In the genomic region with DNA sequence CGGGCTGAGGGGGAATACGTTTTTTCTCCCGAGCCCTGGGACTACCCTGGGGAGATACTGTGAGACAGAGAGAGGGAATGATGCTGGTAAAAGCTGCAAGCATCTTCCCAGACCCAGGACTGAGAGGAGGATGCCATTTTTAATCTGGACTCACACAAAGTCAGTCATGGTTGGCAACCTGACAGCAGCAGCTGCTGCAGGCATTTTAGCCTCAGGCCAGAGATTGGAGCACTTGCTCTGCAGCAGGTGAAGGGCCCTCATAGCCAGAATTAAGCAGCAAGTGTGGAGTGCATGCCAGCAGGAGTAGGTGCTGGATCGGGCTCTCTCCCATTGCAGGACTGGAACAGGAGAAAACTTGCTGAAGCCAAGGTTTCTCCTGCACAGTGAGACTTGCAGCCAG, we compare ENCODE assay signal across 18 cellular contexts.
DNase-seq lines count a peak whose midpoint lies in the region; ATAC-seq and TF ChIP-seq lines count a peak whose summit lies in the region.
"Had no signal": no experiment of that assay in that cellular context is flagged by ENCODE, and none has a peak within 500 bp of the region (broad histone marks: within the 10 kb centered on the region; RNA-seq: fewer than 3 reads in every experiment).

No MANE protein-coding gene starts in this region.

- H3K36me3 ChIP-seq in PC-3 (ENCODE audit: low read depth, low read length) (no peaks in the 10 kb centered on the region), neural progenitor cell (no peaks in the 10 kb centered on the region)
- H3K36me3 ChIP-seq: colonic mucosa, left ventricle myocardium inferior had no signal

- H2AFZ ChIP-seq in PC-3 (ENCODE audit: low read length) (no peak overlapping the region), neural progenitor cell (replicated peaks) (peak overlapping the region; percentile 23)

- H3F3A ChIP-seq in PC-3 (ENCODE audit: low read length, unreplicated experiment): no peaks in the 10 kb centered on the region
- H3F3A ChIP-seq in neural progenitor cell (ENCODE audit: low read depth): no peaks in the 10 kb centered on the region

- H3K9ac ChIP-seq in PC-3 (ENCODE audit: low read length) (no peak overlapping the region), neural progenitor cell (no peak overlapping the region)

- no peak for ATAC-seq in PC-3
- ATAC-seq in HG02798 (IDR thresholded peaks at IDR 0.05; ENCODE audit: poor library complexity, unreplicated experiment): no peak
- ATAC-seq: sciatic nerve; stimulated activated effector memory CD8-positive, alpha-beta T cell treated with anti-CD3 and anti-CD28 coated beads, Interleukin-12 subunit alpha, Interleukin-12 subunit beta, amount 100 ng/mL, for 72 hours had no signal

- CTCF ChIA-PET in PC-3 (lab: Charles Lee): no interaction called here

- H3K27ac ChIP-seq in PC-3 (ENCODE audit: low read length): no peak overlapping the region
- H3K27ac ChIP-seq in neural progenitor cell: no peak overlapping the region
- H3K27ac ChIP-seq: colonic mucosa, left ventricle myocardium inferior had no signal

- peaks cover 2% of the 10 kb centered on the region for H3K36me3 Mint-ChIP-seq in neural progenitor cell
- H3K36me3 Mint-ChIP-seq in activated naive CD8-positive, alpha-beta T cell treated with anti-CD3 and anti-CD28 coated beads for 36 hours: no peaks in the 10 kb centered on the region
- H3K36me3 Mint-ChIP-seq: stimulated activated effector memory CD8-positive, alpha-beta T cell treated with anti-CD3 and anti-CD28 coated beads, Interleukin-12 subunit alpha, Interleukin-12 subunit beta, amount 100 ng/mL, for 72 hours had no signal

- TF ChIP-seq CTCF in PC-3 (conservative IDR thresholded peaks at IDR 0.05; ENCODE audit: low read depth, low read length): no peak
- TF ChIP-seq CTCF in neural progenitor cell (IDR thresholded peaks at IDR 0.05): no peak

- no peak overlapping the region for H3K4me3 ChIP-seq in PC-3 (ENCODE audit: low read length)
- no peak overlapping the region for H3K4me3 ChIP-seq in neural progenitor cell
- H3K4me3 ChIP-seq: colonic mucosa, left ventricle myocardium inferior had no signal

- no TSS peak for BruUV-seq in PC-3 (replicated peaks; lab: Mats Ljungman, UMichigan)

- peaks cover 8% of the 10 kb centered on the region for H3K9me3 Mint-ChIP-seq in neural progenitor cell
- H3K9me3 Mint-ChIP-seq in activated naive CD8-positive, alpha-beta T cell treated with anti-CD3 and anti-CD28 coated beads for 36 hours: peaks cover 7% of the 10 kb centered on the region

- peaks cover 2% of the 10 kb centered on the region for H3K27me3 Mint-ChIP-seq in neural progenitor cell (ENCODE audit: insufficient read depth, low read depth)
- no peaks in the 10 kb centered on the region for H3K27me3 Mint-ChIP-seq in activated naive CD8-positive, alpha-beta T cell treated with anti-CD3 and anti-CD28 coated beads for 36 hours

- H4K20me1 ChIP-seq in PC-3 (ENCODE audit: low read length) (no peaks in the 10 kb centered on the region), neural progenitor cell (ENCODE audit: low read depth) (no peaks in the 10 kb centered on the region)

- H3K4me3 Mint-ChIP-seq in neural progenitor cell: no peak overlapping the region
- H3K4me3 Mint-ChIP-seq in activated naive CD8-positive, alpha-beta T cell treated with anti-CD3 and anti-CD28 coated beads for 36 hours: no peak overlapping the region
- H3K4me3 Mint-ChIP-seq: nephron progenitor cell; stimulated activated effector memory CD8-positive, alpha-beta T cell treated with anti-CD3 and anti-CD28 coated beads, Interleukin-12 subunit alpha, Interleukin-12 subunit beta, amount 100 ng/mL, for 72 hours had no signal

- H3K4me1 ChIP-seq in PC-3 (ENCODE audit: insufficient read depth, low read length) (no peaks in the 10 kb centered on the region), neural progenitor cell (peaks cover 5% of the 10 kb centered on the region)
- H3K4me1 ChIP-seq: colonic mucosa, left ventricle myocardium inferior had no signal

- no peaks in the 10 kb centered on the region for H3K9me3 ChIP-seq in PC-3 (ENCODE audit: low read length)
- H3K9me3 ChIP-seq in neural progenitor cell (ENCODE audit: low read depth): no peaks in the 10 kb centered on the region
- H3K9me3 ChIP-seq: colonic mucosa had no signal

- H3K27me3 ChIP-seq in PC-3 (ENCODE audit: low read length) (no peaks in the 10 kb centered on the region), neural progenitor cell (no peaks in the 10 kb centered on the region)
- H3K27me3 ChIP-seq: colonic mucosa had no signal

- H3K4me1 Mint-ChIP-seq in neural progenitor cell: peaks cover 7% of the 10 kb centered on the region
- no peaks in the 10 kb centered on the region for H3K4me1 Mint-ChIP-seq in activated naive CD8-positive, alpha-beta T cell treated with anti-CD3 and anti-CD28 coated beads for 36 hours
- H3K4me1 Mint-ChIP-seq: nephron progenitor cell; stimulated activated effector memory CD8-positive, alpha-beta T cell treated with anti-CD3 and anti-CD28 coated beads, Interleukin-12 subunit alpha, Interleukin-12 subunit beta, amount 100 ng/mL, for 72 hours had no signal

- POLR2A ChIA-PET in PC-3 (lab: Charles Lee; ENCODE audit: unreplicated experiment): no interaction called here

- H3K4me2 ChIP-seq in PC-3 (ENCODE audit: low read length): no peak overlapping the region
- H3K4me2 ChIP-seq in neural progenitor cell: no peak overlapping the region

- no peak overlapping the region for H3K27ac Mint-ChIP-seq in neural progenitor cell
- H3K27ac Mint-ChIP-seq in activated naive CD8-positive, alpha-beta T cell treated with anti-CD3 and anti-CD28 coated beads for 36 hours: no peak overlapping the region
- H3K27ac Mint-ChIP-seq: nephron progenitor cell; stimulated activated effector memory CD8-positive, alpha-beta T cell treated with anti-CD3 and anti-CD28 coated beads, Interleukin-12 subunit alpha, Interleukin-12 subunit beta, amount 100 ng/mL, for 72 hours had no signal

- peak; percentile 21 for DNase-seq in EH (ENCODE audit: low read depth)
- DNase-seq in NCI-H1092 treated with DMSO at 0.1 percent for 48 hours (lab: John Stamatoyannopoulos, UW): peak; percentile 55
- peak; percentile 15 for DNase-seq in PC-3
- DNase-seq in neural progenitor cell (ENCODE audit: low spot score): no peak
- no peak for DNase-seq in activated CD8-positive, alpha-beta memory T cell treated with anti-CD3 and anti-CD28 coated beads, Interleukin-2, amount 50 U/mL, for 4 hours
- DNase-seq in AG08396 (ENCODE audit: low spot score): no peak
- DNase-seq in activated naive CD8-positive, alpha-beta T cell treated with anti-CD3 and anti-CD28 coated beads for 36 hours: no peak
- DNase-seq: activated CD4-positive, alpha-beta T cell treated with anti-CD3 and anti-CD28 coated beads for 4 hours; colonic mucosa; H7; left ventricle myocardium inferior; nephron progenitor cell; RPMI8226; stimulated activated CD4-positive, alpha-beta T cell treated with anti-CD3 and anti-CD28 coated beads, Interleukin-4, amount 100 ng/mL, for 4 hours; T-helper 2 cell had no signal

- intact Hi-C loops in PC-3 (cut with micrococcal nuclease): no loop called here

- H3K79me2 ChIP-seq in PC-3 (ENCODE audit: low read length) (no peaks in the 10 kb centered on the region), neural progenitor cell (ENCODE audit: low read depth) (no peaks in the 10 kb centered on the region)

- no peaks in the 10 kb centered on the region for H3K9me2 ChIP-seq in PC-3 (replicated peaks; ENCODE audit: low read length)

Comparison
In these comparisons a context has a peak if more than half of its experiments do, and no peak if none do; other contexts are left out.
1. DNase-seq: peak in EH (single experiment), NCI-H1092 treated with DMSO at 0.1 percent for 48 hours (single experiment) and PC-3 (single experiment); none in neural progenitor cell (single experiment), activated CD8-positive, alpha-beta memory T cell treated with anti-CD3 and anti-CD28 coated beads, Interleukin-2, amount 50 U/mL, for 4 hours (single experiment), AG08396 (single experiment) and activated naive CD8-positive, alpha-beta T cell treated with anti-CD3 and anti-CD28 coated beads for 36 hours (single experiment).